In genomic region chr12:58046281-58046680, GRCh38 we compare ENCODE assay signal across 20 cellular contexts.
A peak's percentile ranks its signal among the peaks of the same experiment; 100 is the strongest.
DNase-seq lines count a peak whose midpoint lies in the region; ATAC-seq and TF ChIP-seq lines count a peak whose summit lies in the region.
"Had no signal": no experiment of that assay in that cellular context is flagged by ENCODE, and none has a peak within 500 bp of the region (broad histone marks: within the 10 kb centered on the region; RNA-seq: fewer than 3 reads in every experiment).

No MANE protein-coding gene starts in this region.

- H3K27me3 ChIP-seq in BLaER1 = no peaks in the 10 kb centered on the region
- H3K27me3 ChIP-seq in HL-60 (ENCODE audit: insufficient read depth, poor library complexity, severe bottlenecking) = no peaks in the 10 kb centered on the region

- H3K4me1 ChIP-seq in BLaER1 = peaks cover 12% of the 10 kb centered on the region

- H3K27ac ChIP-seq in BLaER1 (no peak overlapping the region), HL-60 (replicated peaks) (peak overlapping the region; percentile 39; the same call in 1 of the 2 replicates)
- H3K27ac ChIP-seq: KMS-11 had no signal

- H3K9ac ChIP-seq in BLaER1 = no peak overlapping the region
- H3K9ac ChIP-seq: KMS-11 had no signal

- no peaks in the 10 kb centered on the region for H3K36me3 ChIP-seq in BLaER1

- H3K4me2 ChIP-seq in BLaER1 = peak overlapping the region; percentile 22
- H3K4me2 ChIP-seq: GM23338, KMS-11 had no signal

- DNase-seq in HL-60 (ENCODE audit: low read depth in 1 of 2, low spot score in 1 of 2) (peak; percentile 81 to 92), NOMO-1 treated with DMSO at 0.1 percent for 48 hours (lab: John Stamatoyannopoulos, UW; ENCODE audit: unreplicated experiment) (peak; percentile 96), choroid plexus epithelial cell (ENCODE audit: low read depth) (peak; percentile 28), superior temporal gyrus (ENCODE audit: extremely low spot score) (no peak), NCI-H2196 (lab: John Stamatoyannopoulos, UW; ENCODE audit: unreplicated experiment) (no peak)
- no peak for DNase-seq in stimulated activated CD4-positive, alpha-beta T cell treated with anti-CD3 and anti-CD28 coated beads, Interleukin-15, amount 100 ng/mL, for 24 hours
- DNase-seq: ACHN; CD4-positive, alpha-beta memory T cell; DMS79; NCI-H1417; NCI-H1930; NCI-H510A; NCI-H82; RPMI8226; SIG-M5; T-helper 2 cell had no signal

- H4K20me1 ChIP-seq in BLaER1 = no peaks in the 10 kb centered on the region

- TF ChIP-seq CTCF in HL-60 (IDR thresholded peaks at IDR 0.05; ENCODE audit: insufficient read depth, low read length) = no peak
- TF ChIP-seq CTCF in choroid plexus epithelial cell (conservative IDR thresholded peaks at IDR 0.05; ENCODE audit: low read depth, low read length) = no peak

- no peak for ATAC-seq in HG03159 (IDR thresholded peaks at IDR 0.05; ENCODE audit: unreplicated experiment)
- ATAC-seq: GM23338 had no signal

- no peak overlapping the region for H3K4me3 ChIP-seq in BLaER1
- H3K4me3 ChIP-seq in HL-60 (replicated peaks; ENCODE audit: insufficient read depth, low read length) = no peak overlapping the region
- H3K4me3 ChIP-seq in choroid plexus epithelial cell (ENCODE audit: low read depth, low read length) = no peak overlapping the region
- H3K4me3 ChIP-seq: GM23338 had no signal

- H3K9me3 ChIP-seq in BLaER1 = peaks cover 7% of the 10 kb centered on the region

Comparison
In these comparisons a context has a peak if more than half of its experiments do, and no peak if none do; other contexts are left out.
1. DNase-seq: peak in HL-60 (2 of 2), NOMO-1 treated with DMSO at 0.1 percent for 48 hours (single experiment) and choroid plexus epithelial cell (single experiment); none in stimulated activated CD4-positive, alpha-beta T cell treated with anti-CD3 and anti-CD28 coated beads, Interleukin-15, amount 100 ng/mL, for 24 hours (single experiment), superior temporal gyrus (single experiment) and NCI-H2196 (single experiment).